8 cellular contexts compared by ENCODE assay signal in the genomic region with DNA sequence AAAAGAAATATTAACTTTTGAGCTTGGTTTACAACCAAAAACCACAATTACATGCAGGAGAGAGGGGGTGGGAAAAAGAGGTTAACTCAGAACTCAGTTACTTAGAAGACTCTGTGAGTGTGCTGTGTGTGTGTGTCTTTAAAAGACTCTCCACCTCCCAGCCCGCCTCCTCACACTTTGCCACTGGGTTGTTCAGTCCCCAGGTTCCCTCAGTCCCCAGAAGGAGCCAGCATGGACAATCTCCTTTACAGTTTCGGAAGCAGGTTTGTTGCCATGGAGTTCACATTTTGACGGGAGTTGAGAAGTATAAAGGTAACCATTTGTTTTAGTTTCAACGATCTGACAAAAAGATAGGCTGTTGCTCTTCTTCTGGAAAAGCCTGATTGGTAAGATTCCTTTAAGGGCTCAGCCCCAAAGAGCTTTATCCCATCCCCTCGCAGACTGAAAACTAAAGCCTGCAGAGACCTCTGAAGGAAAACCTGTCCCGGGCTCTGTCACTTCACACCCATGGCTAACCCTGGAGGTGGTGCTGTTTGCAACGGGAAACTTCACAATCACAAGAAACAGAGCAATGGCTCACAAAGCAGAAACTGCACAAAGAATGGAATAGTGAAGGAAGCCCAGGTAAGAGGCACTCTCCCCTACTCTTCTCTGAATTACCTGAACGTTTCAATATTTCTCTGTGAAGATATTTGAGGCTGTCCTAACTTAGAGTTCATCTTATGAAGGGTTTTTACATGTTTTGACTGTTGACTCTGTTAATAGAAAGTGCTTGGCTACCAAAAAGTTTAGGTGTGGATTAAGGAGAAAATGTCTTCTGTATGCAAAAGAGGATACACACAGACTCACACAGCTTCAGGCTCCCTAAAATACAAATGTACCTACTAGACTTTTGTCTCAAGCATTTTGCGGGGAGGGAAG. TPM values are rescaled to one million over a fixed set of nuclear protein-coding genes. Genes with fewer than 3 reads are reported as not detected.
DNase-seq lines count a peak whose midpoint lies in the region; ATAC-seq and TF ChIP-seq lines count a peak whose summit lies in the region.

Gene SPTLC3 (plus strand): TSS at position 212 of the 921 bp plus-strand sequence. CDS start 296 bp downstream, at position 508.

- H3K36me3 ChIP-seq in GM06990 (ENCODE audit: control insufficient read depth, insufficient read depth, low read length) (no peaks in the 10 kb centered on the region), IMR-90 (ENCODE audit: control insufficient read depth, insufficient read depth, low read length) (peaks cover 2% of the 10 kb centered on the region), right lobe of liver (no peaks in the 10 kb centered on the region), thoracic aorta (no peaks in the 10 kb centered on the region)

- TF ChIP-seq CTCF in GM06990 (IDR thresholded peaks at IDR 0.05; ENCODE audit: insufficient read depth, low read length, poor library complexity, severe bottlenecking): no peak
- no peak for TF ChIP-seq CTCF in IMR-90 (conservative IDR thresholded peaks at IDR 0.05; ENCODE audit: low read depth, low read length)
- TF ChIP-seq CTCF in right lobe of liver (IDR thresholded peaks at IDR 0.05): no peak
- TF ChIP-seq CTCF in thoracic aorta (IDR thresholded peaks at IDR 0.05): no peak

- POLR2A ChIA-PET in IMR-90 (lab: Charles Lee; ENCODE audit: unreplicated experiment): no interaction called here

- TSS peak; percentile 60 for BruUV-seq in IMR-90 (replicated peaks; lab: Mats Ljungman, UMichigan)

- H3K4me1 ChIP-seq in IMR-90 (ENCODE audit: control insufficient read depth, insufficient read depth, low read length): peaks cover 10% of the 10 kb centered on the region
- H3K4me1 ChIP-seq in right lobe of liver: peaks cover 0 to 17% (median 2%) of the 10 kb centered on the region in 4 donors
- H3K4me1 ChIP-seq in thoracic aorta (ENCODE audit: control insufficient read depth in 1 of 2, low read depth in 2 of 2): peaks cover 3 to 28% of the 10 kb centered on the region in 2 donors

- peak within 1 kb of the TSS; percentile 95 for H3K4me2 ChIP-seq in IMR-90 (ENCODE audit: low read depth, low read length)

- in situ Hi-C loops in IMR-90 (cut with MboI; ENCODE audit: low sequenced_read_pairs): no loop called here

- ATAC-seq in GM21576 (IDR thresholded peaks at IDR 0.05; ENCODE audit: unreplicated experiment): peak; percentile 26
- ATAC-seq in IMR-90 (ENCODE audit: low read depth): peak; percentile 64
- peak; percentile 86 to 94 (median 90) for ATAC-seq in right lobe of liver
- no peak for ATAC-seq in thoracic aorta (ENCODE audit: insufficient number of reproducible peaks, low FRiP score, low read depth)

- H4K5ac ChIP-seq in IMR-90 (ENCODE audit: low read depth, low read length): peak within 1 kb of the TSS; percentile 21; the same call in 1 of the 2 replicates

- H3K9me3 ChIP-seq in IMR-90 (ENCODE audit: control insufficient read depth, insufficient read depth, low read length): no peaks in the 10 kb centered on the region
- H3K9me3 ChIP-seq in right lobe of liver: no peaks in the 10 kb centered on the region
- H3K9me3 ChIP-seq in thoracic aorta: no peaks in the 10 kb centered on the region

- H3K56ac ChIP-seq in IMR-90 (ENCODE audit: extremely low read depth, insufficient read depth, low read length): no peak within 1 kb of the TSS

- TF ChIP-seq RAD21 in IMR-90 (IDR thresholded peaks at IDR 0.05; ENCODE audit: low read length): no peak

- peak within 1 kb of the TSS; percentile 65 for H3K9ac ChIP-seq in IMR-90 (ENCODE audit: low read depth, low read length)

- H3K4ac ChIP-seq in IMR-90 (ENCODE audit: low read depth, low read length): no peak within 1 kb of the TSS

- H3K79me1 ChIP-seq in IMR-90 (ENCODE audit: low read depth in 1 of 2, low read length in 2 of 2): no peaks in the 10 kb centered on the region

- peak within 1 kb of the TSS; percentile 31; the same call in 1 of the 2 replicates for H4K91ac ChIP-seq in IMR-90 (ENCODE audit: insufficient read depth, low read depth, low read length)

- peak within 1 kb of the TSS; percentile 34; the same call in 2 of the 3 replicates for H2BK15ac ChIP-seq in IMR-90 (ENCODE audit: low read depth, low read length)

- intact Hi-C loops in IMR-90 (cut with micrococcal nuclease) (loop anchor here (5.0 kb wide), 1 partner anchor 37 kb away; no protein-coding TSS in a partner anchor), right lobe of liver (cut with DNase I) (no loop called here)

- peaks cover 3% of the 10 kb centered on the region; the same call in 1 of the 2 replicates for H3K9me1 ChIP-seq in IMR-90 (ENCODE audit: insufficient read depth, low read length)

- no peak within 1 kb of the TSS; the same call in 1 of the 2 replicates for H2AK5ac ChIP-seq in IMR-90 (ENCODE audit: low read depth, low read length)

- peak within 1 kb of the TSS; percentile 47 for H3K18ac ChIP-seq in IMR-90 (ENCODE audit: low read depth, low read length)

- H2AK9ac ChIP-seq in IMR-90 (replicated peaks; ENCODE audit: low read depth, low read length, poor library complexity): no peak within 1 kb of the TSS

- H2AFZ ChIP-seq in IMR-90 (replicated peaks; ENCODE audit: low read length, poor library complexity): peak within 1 kb of the TSS; percentile 64

- H3K27me3 ChIP-seq in GM06990 (replicated peaks; ENCODE audit: control insufficient read depth, insufficient read depth, low read length) (no peaks in the 10 kb centered on the region), IMR-90 (ENCODE audit: control insufficient read depth, insufficient read depth, low read length) (no peaks in the 10 kb centered on the region), right lobe of liver (no peaks in the 10 kb centered on the region), thoracic aorta (replicated peaks; ENCODE audit: insufficient read depth) (no peaks in the 10 kb centered on the region)

- no peak within 1 kb of the TSS for H3K23ac ChIP-seq in IMR-90 (ENCODE audit: low read depth, low read length)

- dilution Hi-C loops in IMR-90 (cut with HindIII; ENCODE audit: low sequenced_read_pairs, unreplicated experiment): no loop called here

- no peak within 1 kb of the TSS for H3K4me3 ChIP-seq in GM06990 (replicated peaks; ENCODE audit: low read depth, low read length)
- H3K4me3 ChIP-seq in IMR-90 (ENCODE audit: insufficient read depth, low read depth, low read length): peak within 1 kb of the TSS; percentile 54
- H3K4me3 ChIP-seq in right lobe of liver: peak within 1 kb of the TSS; percentile 41 to 58 (median 57)
- peak within 1 kb of the TSS; percentile 72 for H3K4me3 ChIP-seq in thoracic aorta

- H2BK5ac ChIP-seq in IMR-90 (ENCODE audit: low read depth, low read length, poor library complexity, severe bottlenecking): peak within 1 kb of the TSS; percentile 28

- WGBS in IMR-90 (ENCODE audit: extremely low coverage in 2 of 2, insufficient read length in 1 of 2), 2 experiments: 0% methylated on average over 1 of the region's 9 CpGs; no CpG with 5 or more reads in 1 of the 2 experiments
- 1% methylated on average over 9 of the region's 9 CpGs for WGBS in right lobe of liver (ENCODE audit: insufficient coverage, low coverage, low lambda C conversion rate, missing lambda C conversion rate)

- peak within 1 kb of the TSS; percentile 64 for H2BK20ac ChIP-seq in IMR-90 (ENCODE audit: low read depth, low read length)

- H3K14ac ChIP-seq in IMR-90 (replicated peaks; ENCODE audit: low read depth, low read length): no peak within 1 kb of the TSS

- TF ChIP-seq POLR2A in IMR-90 (IDR thresholded peaks at IDR 0.05; ENCODE audit: low read depth, low read length) (no peak), right lobe of liver (IDR thresholded peaks at IDR 0.05) (peak; percentile 58)

- H4K8ac ChIP-seq in IMR-90 (ENCODE audit: low read depth in 2 of 2, low read length in 2 of 2): peak within 1 kb of the TSS in 1 of 2 experiments; percentile 47; a peak in 2 of 4 replicates

- no peaks in the 10 kb centered on the region for H4K20me1 ChIP-seq in IMR-90 (ENCODE audit: insufficient read depth, low read length)

- H2BK120ac ChIP-seq in IMR-90 (ENCODE audit: low read depth, low read length): peak within 1 kb of the TSS; percentile 18

- DNase-seq in GM06990 (ENCODE audit: extremely low read depth, insufficient read length) (peak; percentile 30), IMR-90 (peak; percentile 36), caudate nucleus (lab: John Stamatoyannopoulos, UW) (peak in 19 of 61 donors; percentile 1 to 42 (median 15)), right lobe of liver (peak; percentile 46 to 78 (median 69)), thoracic aorta (ENCODE audit: low spot score) (no peak), GF-D8 (lab: John Stamatoyannopoulos, UW) (no peak)
- no peak for DNase-seq in stimulated activated CD4-positive, alpha-beta T cell treated with anti-CD3 and anti-CD28 coated beads, Interleukin-12 subunit alpha, Interleukin-12 subunit beta, amount 100 ng/mL, for 4 hours

- peak within 1 kb of the TSS; percentile 52; the same call in 1 of the 2 replicates for H3K27ac ChIP-seq in IMR-90 (ENCODE audit: insufficient read depth, low read length)
- peak within 1 kb of the TSS; percentile 42 for H3K27ac ChIP-seq in caudate nucleus (ENCODE audit: low read depth, low read length)
- peak within 1 kb of the TSS; percentile 61 to 71 (median 65) for H3K27ac ChIP-seq in right lobe of liver
- peak within 1 kb of the TSS; percentile 64 to 67 for H3K27ac ChIP-seq in thoracic aorta

- CTCF ChIA-PET in IMR-90 (lab: Yijun Ruan, JAX): no interaction called here

TF ChIP-seq in IMR-90, 13 proteins besides CTCF, POLR2A, EP300 and RAD21:
- TF ChIP-seq FOS (IDR thresholded peaks at IDR 0.05; ENCODE audit: low read depth, low read length): no peak
- no peak for TF ChIP-seq CEBPB (IDR thresholded peaks at IDR 0.05; ENCODE audit: low read depth, low read length)
- no peak for TF ChIP-seq RFX5 (IDR thresholded peaks at IDR 0.05; ENCODE audit: low read depth, low read length)

RNA-seq across cellular contexts. Expression of gene SPTLC3, which starts in this region (rescaled TPM):
- total RNA-seq in IMR-90 (2012; rRNA removed) (1.4 and 1.6 TPM in 2 replicates), right lobe of liver (10 to 100 TPM; 16.4 to 25.6 (median 24.8) TPM), thoracic aorta (1 to 10 TPM; 4.5 to 6.2 TPM)
- polyA plus RNA-seq in IMR-90 (2012; rRNA removed): 0.44 and 0.56 TPM in 2 replicates
- polyA plus RNA-seq in IMR-90 (2012; cell fraction: cytosol; rRNA removed): 0.13 and 0.15 TPM in 2 replicates
- polyA plus RNA-seq in IMR-90 (2012; cell fraction: nucleus; rRNA removed; ENCODE audit: low replicate concordance): 0.13 and 0.55 TPM in 2 replicates

Comparison
In these comparisons a context has a peak if more than half of its experiments do, and no peak if none do; other contexts are left out.
1. DNase-seq: peak in GM06990 (single experiment), IMR-90 (single experiment) and right lobe of liver (3 of 3); none in thoracic aorta (single experiment), GF-D8 (single experiment) and stimulated activated CD4-positive, alpha-beta T cell treated with anti-CD3 and anti-CD28 coated beads, Interleukin-12 subunit alpha, Interleukin-12 subunit beta, amount 100 ng/mL, for 4 hours (single experiment).
2. Peak in every context shown above with its lines, with median percentiles within 50 percentile points of each other: H3K27ac ChIP-seq.